Comparison of ENCODE assay signal across 15 cellular contexts in the genomic region with DNA sequence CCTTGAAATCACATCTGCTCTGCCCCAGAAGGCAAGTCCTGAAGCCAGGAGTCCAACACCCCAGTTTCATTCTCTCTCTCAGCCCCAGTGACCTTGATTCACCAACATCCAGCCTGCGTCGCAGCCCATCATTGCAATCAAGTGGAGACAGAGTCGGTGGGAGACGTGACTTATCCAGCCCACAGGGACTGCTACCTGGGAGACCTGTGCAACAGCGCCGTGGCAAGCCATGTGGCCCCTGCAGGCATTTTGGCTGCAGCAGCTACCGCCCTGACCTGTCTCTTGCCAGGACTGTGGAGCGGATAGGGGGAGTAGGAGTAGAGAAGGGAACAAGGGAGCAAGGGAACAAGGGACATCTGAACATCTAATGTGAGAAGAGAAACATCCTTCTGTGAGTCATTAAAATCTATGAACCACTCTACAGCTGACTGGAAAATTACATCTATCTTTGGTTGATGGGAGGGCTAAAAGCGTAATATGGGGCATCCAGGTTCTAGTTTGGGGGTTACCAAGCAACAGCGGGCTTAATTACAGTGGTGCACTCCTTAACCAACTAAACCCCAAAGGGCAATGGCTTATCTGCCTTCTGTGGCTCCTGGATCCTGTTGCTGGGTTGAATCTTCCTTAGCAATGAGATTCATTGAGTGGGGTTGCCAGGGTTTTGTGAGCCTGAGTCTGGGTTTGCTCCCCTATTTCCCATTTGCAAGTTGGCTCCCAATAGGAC. TPM values are rescaled to one million over a fixed set of nuclear protein-coding genes. Genes with fewer than 3 reads are reported as not detected.
A peak's percentile ranks its signal among the peaks of the same experiment; 100 is the strongest.
DNase-seq lines count a peak whose midpoint lies in the region; ATAC-seq, FAIRE-seq and TF ChIP-seq lines count a peak whose summit lies in the region.
"Had no signal": no experiment of that assay in that cellular context is flagged by ENCODE, and none has a peak within 500 bp of the region (broad histone marks: within the 10 kb centered on the region; RNA-seq: fewer than 3 reads in every experiment).

No MANE protein-coding gene starts in this region.

- H2BK12ac ChIP-seq in H9 (ENCODE audit: insufficient read length, low read depth, low read length) = no peak overlapping the region

- TF ChIP-seq CTCF in H9 (conservative IDR thresholded peaks at IDR 0.05) (peak; percentile 62), OCI-LY1 (IDR thresholded peaks at IDR 0.05; ENCODE audit: low read length) (peak; percentile 48), pancreas (IDR thresholded peaks at IDR 0.05) (no peak)

- H3K9me3 ChIP-seq in H9 (ENCODE audit: control insufficient read depth, low read depth, low read length) (no peaks in the 10 kb centered on the region), OCI-LY1 (ENCODE audit: low read length) (no peaks in the 10 kb centered on the region), pancreas (no peaks in the 10 kb centered on the region)
- H3K9me3 ChIP-seq: mucosa of descending colon, right atrium auricular region had no signal

- no peak overlapping the region for H2BK15ac ChIP-seq in H9 (ENCODE audit: low read depth, low read length)

- H3K36me3 Mint-ChIP-seq in H9 (ENCODE audit: insufficient read depth in 1 of 3, low read depth in 3 of 3) = no peaks in the 10 kb centered on the region

- H3K79me1 ChIP-seq in H9 (ENCODE audit: insufficient read depth, low read depth, low read length, poor library complexity, severe bottlenecking) = no peaks in the 10 kb centered on the region

- H4K20me1 ChIP-seq in H9 (ENCODE audit: control insufficient read depth, insufficient read depth, insufficient read length) = no peaks in the 10 kb centered on the region
- H4K20me1 ChIP-seq in OCI-LY1 (ENCODE audit: insufficient read depth, low read length) = no peaks in the 10 kb centered on the region

- H3K27ac ChIP-seq in H9 (ENCODE audit: insufficient read length, low read depth, low read length) = no peak overlapping the region
- H3K27ac ChIP-seq in OCI-LY1 (ENCODE audit: low read depth, low read length, poor library complexity, severe bottlenecking) = no peak overlapping the region
- H3K27ac ChIP-seq in pancreas = no peak overlapping the region
- H3K27ac ChIP-seq: right atrium auricular region had no signal

- intact Hi-C loops in pancreas (cut with DNase I) = no loop called here

- H3K27me3 ChIP-seq in H9 (ENCODE audit: insufficient read depth, low read length) = no peaks in the 10 kb centered on the region
- peaks cover 4% of the 10 kb centered on the region; the same call in 1 of the 2 replicates for H3K27me3 ChIP-seq in OCI-LY1 (ENCODE audit: insufficient read depth, low read length)
- H3K27me3 ChIP-seq in pancreas = no peaks in the 10 kb centered on the region
- H3K27me3 ChIP-seq: right atrium auricular region had no signal

- no peaks in the 10 kb centered on the region for H3K79me2 ChIP-seq in H9 (ENCODE audit: insufficient read depth, low read length)
- no peaks in the 10 kb centered on the region for H3K79me2 ChIP-seq in OCI-LY1 (ENCODE audit: insufficient read depth, low read length)

- 0 out of 2 replicates have a peak, but pooled peaks cover 4% of the 10 kb centered on the region for H3F3A ChIP-seq in OCI-LY1 (ENCODE audit: insufficient read depth, low read length)

- no peak overlapping the region for H2BK5ac ChIP-seq in H9 (ENCODE audit: insufficient read length, low read length)

- no peak overlapping the region for H3K4me2 ChIP-seq in H9 (ENCODE audit: insufficient read depth, insufficient read length, low read length)
- no peak overlapping the region for H3K4me2 ChIP-seq in OCI-LY1 (ENCODE audit: low read length)

- H3K56ac ChIP-seq in H9 (ENCODE audit: insufficient read length, low read depth, low read length) = no peak overlapping the region

- H3K4me3 ChIP-seq in OCI-LY1 (ENCODE audit: low read depth, low read length, poor library complexity, severe bottlenecking) (no peak overlapping the region), pancreas (no peak overlapping the region)
- H3K4me3 ChIP-seq: mucosa of descending colon, right atrium auricular region had no signal

- no peak for FAIRE-seq in pancreas (lab: Jason Lieb, UNC)

- H3K9me3 Mint-ChIP-seq in H9 = no peaks in the 10 kb centered on the region

- peaks cover 10% of the 10 kb centered on the region; the same call in 1 of the 2 replicates for H3K4me1 ChIP-seq in H9 (ENCODE audit: insufficient read depth, low read length)
- no peaks in the 10 kb centered on the region for H3K4me1 ChIP-seq in OCI-LY1 (ENCODE audit: insufficient read depth, low read length, severe bottlenecking)
- H3K4me1 ChIP-seq in pancreas = no peaks in the 10 kb centered on the region
- H3K4me1 ChIP-seq: right atrium auricular region had no signal

- H2BK120ac ChIP-seq in H9 (ENCODE audit: low read depth, low read length, poor library complexity, severe bottlenecking) = no peak overlapping the region

- H3K4me3 Mint-ChIP-seq in H9 = peak overlapping the region in 1 of 2 experiments; percentile 60; a peak in 2 of 5 replicates
- H3K4me3 Mint-ChIP-seq: activated CD8-positive, alpha-beta T cell treated with anti-CD3 and anti-CD28 coated beads, Interleukin-2, amount 10 ng/mL, durations not matched to agents 7 days and 5 days; T-helper 17 cell had no signal

- H2AFZ ChIP-seq in H9 (ENCODE audit: low read length) (peak overlapping the region; percentile 83), OCI-LY1 (ENCODE audit: low read length) (no peak overlapping the region)

- no peak overlapping the region for H4K8ac ChIP-seq in H9 (replicated peaks; ENCODE audit: insufficient read length, low read depth, low read length)

- no peak overlapping the region for H4K91ac ChIP-seq in H9 (ENCODE audit: insufficient read length, low read depth, low read length)

- H3K36me3 ChIP-seq in OCI-LY1 (ENCODE audit: insufficient read depth, low read length) = no peaks in the 10 kb centered on the region
- no peaks in the 10 kb centered on the region for H3K36me3 ChIP-seq in pancreas
- H3K36me3 ChIP-seq: right atrium auricular region had no signal

- ATAC-seq in esophagus mucosa = peak; percentile 42
- ATAC-seq in pancreas = peak in 3 of 4 donors; percentile 67 to 73 (median 72)
- no peak for ATAC-seq in GM19397 (IDR thresholded peaks at IDR 0.05; ENCODE audit: unreplicated experiment)
- no peak for ATAC-seq in HG02759 (IDR thresholded peaks at IDR 0.05; ENCODE audit: unreplicated experiment)
- ATAC-seq: activated CD8-positive, alpha-beta T cell treated with anti-CD3 and anti-CD28 coated beads, Interleukin-2, amount 10 ng/mL, durations not matched to agents 7 days and 5 days; T-helper 17 cell had no signal

- H3K27me3 Mint-ChIP-seq in H9 (ENCODE audit: low read depth) = peaks cover under 1% of the 10 kb centered on the region

- no peaks in the 10 kb centered on the region for H3K23me2 ChIP-seq in H9 (ENCODE audit: insufficient read length, low read depth, low read length, poor library complexity, severe bottlenecking)

- peak overlapping the region; percentile 39 to 81 (median 59); a peak in 5 of 7 replicates for H3K27ac Mint-ChIP-seq in H9
- H3K27ac Mint-ChIP-seq: activated CD8-positive, alpha-beta T cell treated with anti-CD3 and anti-CD28 coated beads, Interleukin-2, amount 10 ng/mL, durations not matched to agents 7 days and 5 days had no signal

- no peak overlapping the region for H3K18ac ChIP-seq in H9 (ENCODE audit: insufficient read length, low read depth, low read length)

- no peak overlapping the region for H3K23ac ChIP-seq in H9 (ENCODE audit: insufficient read length, low read depth, low read length)

- no peak overlapping the region for H3K14ac ChIP-seq in H9 (ENCODE audit: insufficient read depth, low read length)

- H3K9me2 ChIP-seq in OCI-LY1 (ENCODE audit: low read depth, low read length) = no peaks in the 10 kb centered on the region

- no peak overlapping the region for H3K9ac ChIP-seq in H9 (ENCODE audit: extremely low read depth, insufficient read length, low read length)
- no peak overlapping the region for H3K9ac ChIP-seq in OCI-LY1 (ENCODE audit: low read length)

- no peak overlapping the region for H3T11ph ChIP-seq in H9 (ENCODE audit: low read length)

- no peak overlapping the region for H2BK20ac ChIP-seq in H9 (ENCODE audit: low read depth, low read length, poor library complexity, severe bottlenecking)

- no CpG with 5 or more reads among the region's 10 CpGs for WGBS in H9 (ENCODE audit: extremely low coverage, insufficient read length, low lambda C conversion rate)
- 62% methylated on average over 10 of the region's 10 CpGs for WGBS in pancreas, 2 donors

- H2AK5ac ChIP-seq in H9 (ENCODE audit: insufficient read length, low read length) = no peak overlapping the region

- H3K4ac ChIP-seq in H9 (ENCODE audit: low read depth, low read length) = no peak overlapping the region

- peaks cover 38 to 49% of the 10 kb centered on the region in 2 experiments for H3K4me1 Mint-ChIP-seq in H9

- no peak overlapping the region for H4K5ac ChIP-seq in H9 (ENCODE audit: insufficient read length, low read depth, low read length)

- DNase-seq in H9 = peak; percentile 85
- no peak for DNase-seq in pancreas
- DNase-seq in NCI-H2171 (lab: John Stamatoyannopoulos, UW) = no peak
- DNase-seq in stimulated activated CD4-positive, alpha-beta T cell treated with anti-CD3 and anti-CD28 coated beads, Interleukin-12 subunit alpha, Interleukin-12 subunit beta, amount 100 ng/mL, for 4 hours = no peak
- DNase-seq: activated CD8-positive, alpha-beta T cell treated with anti-CD3 and anti-CD28 coated beads, Interleukin-2, amount 10 ng/mL, durations not matched to agents 7 days and 5 days; activated gamma-delta T cell; NCI-H187; T-helper 17 cell had no signal

RNA-seq across cellular contexts. Expression of gene LY6G6D, which starts 2.5 kb away (rescaled TPM):
- total RNA-seq in H9 (2021) = not detected in 2 replicates
- not detected for total RNA-seq in esophagus mucosa
- total RNA-seq in pancreas = not detected
- not detected for polyA plus RNA-seq in pancreas
- total RNA-seq: activated CD8-positive, alpha-beta T cell treated with anti-CD3 and anti-CD28 coated beads, Interleukin-2, amount 10 ng/mL, durations not matched to agents 7 days and 5 days; cardiac septum; right atrium auricular region; T-helper 17 cell had no signal

RNA-seq across cellular contexts. Expression of gene LY6G6C, which starts 3.9 kb away (rescaled TPM):
- 0.24 TPM in 1 of 2 replicates, not detected in the other for total RNA-seq in H9 (2021)
- total RNA-seq in esophagus mucosa = 10.8 TPM
- not detected for total RNA-seq in pancreas
- polyA plus RNA-seq in pancreas = not detected
- total RNA-seq: cardiac septum, T-helper 17 cell had no signal

RNA-seq across cellular contexts. Expression of gene MPIG6B, which starts 5.5 kb away (rescaled TPM):
- total RNA-seq in H9 (2021) (not detected in 2 replicates), esophagus mucosa (1.1 TPM), pancreas (under 1 TPM in 1 of 6 donors, not detected in 5; 0.06 TPM)
- under 1 TPM in 1 of 2 donors, not detected in 1; 0.05 TPM for polyA plus RNA-seq in pancreas

RNA-seq across cellular contexts. Expression of gene LY6G6F, which starts 11.0 kb away (rescaled TPM):
- not detected in 2 replicates for total RNA-seq in H9 (2021)
- not detected for total RNA-seq in esophagus mucosa
- not detected for total RNA-seq in pancreas
- polyA plus RNA-seq in pancreas = not detected
- total RNA-seq: activated CD8-positive, alpha-beta T cell treated with anti-CD3 and anti-CD28 coated beads, Interleukin-2, amount 10 ng/mL, durations not matched to agents 7 days and 5 days; cardiac septum; mucosa of descending colon; right atrium auricular region had no signal

RNA-seq across cellular contexts. Expression of gene DDAH2, which starts 11.4 kb away (rescaled TPM):
- total RNA-seq in H9 (2021) (70.5 and 73.2 TPM in 2 replicates), esophagus mucosa (15.3 TPM), pancreas (10 to 100 TPM in 4 of 6 donors, 1 to 10 TPM in 2; 6.5 to 32.8 (median 13.0) TPM)
- 10 to 100 TPM; 58.2 to 68.8 TPM for polyA plus RNA-seq in pancreas

Comparison
In these comparisons a context has a peak if more than half of its experiments do, and no peak if none do; other contexts are left out.
1. CTCF ChIP-seq: peak in H9 (single experiment) and OCI-LY1 (single experiment); none in pancreas (0 of 4).
2. ATAC-seq: peak in esophagus mucosa (single experiment) and pancreas (3 of 4); none in GM19397 (single experiment) and HG02759 (single experiment).